ENCODE assay signal across 11 cellular contexts in genomic region chr2:28413896-28414290, GRCh38. TPM values are rescaled to one million over a fixed set of nuclear protein-coding genes. Genes with fewer than 3 reads are reported as not detected.
DNase-seq lines count a peak whose midpoint lies in the region; TF ChIP-seq lines count a peak whose summit lies in the region.
"Had no signal": no experiment of that assay in that cellular context is flagged by ENCODE, and none has a peak within 500 bp of the region (broad histone marks: within the 10 kb centered on the region; RNA-seq: fewer than 3 reads in every experiment).

No MANE protein-coding gene starts in this region.

- no peak overlapping the region for H2BK120ac ChIP-seq in neuronal stem cell (ENCODE audit: low read depth, low read length)

- H4K8ac ChIP-seq in neuronal stem cell (ENCODE audit: low read depth, low read length): no peak overlapping the region

- no peak overlapping the region for H3K23ac ChIP-seq in neuronal stem cell (ENCODE audit: low read depth, low read length, poor library complexity)

- H2AK5ac ChIP-seq in neuronal stem cell (ENCODE audit: low read depth, low read length): no peak overlapping the region

- H3K27ac Mint-ChIP-seq in CD8-positive, alpha-beta memory T cell: peak overlapping the region; percentile 29 to 86 (median 58)
- peak overlapping the region; percentile 26 for H3K27ac Mint-ChIP-seq in HFFc6
- peak overlapping the region; percentile 57 for H3K27ac Mint-ChIP-seq in chondrocyte (ENCODE audit: unreplicated experiment)
- H3K27ac Mint-ChIP-seq in mesothelial cell of epicardium: no peak overlapping the region

- TF ChIP-seq CTCF in HFFc6 (IDR thresholded peaks at IDR 0.05) (no peak), chondrocyte (IDR thresholded peaks at IDR 0.05) (no peak), mesothelial cell of epicardium (IDR thresholded peaks at IDR 0.05; ENCODE audit: unreplicated experiment) (no peak)

- H2BK15ac ChIP-seq in neuronal stem cell (ENCODE audit: low read length): no peak overlapping the region

- H4K91ac ChIP-seq in neuronal stem cell (ENCODE audit: low read depth, low read length, poor library complexity): no peak overlapping the region

- H3K18ac ChIP-seq in neuronal stem cell (ENCODE audit: low read length): peak overlapping the region; percentile 36

- no peaks in the 10 kb centered on the region for H3K27me3 ChIP-seq in CD8-positive, alpha-beta memory T cell (ENCODE audit: insufficient read depth, low read length, poor library complexity, severe bottlenecking)
- H3K27me3 ChIP-seq in neuronal stem cell (ENCODE audit: control insufficient read depth in 3 of 3, insufficient read depth in 3 of 3, low read depth in 1 of 3, low read length in 3 of 3): no peaks in the 10 kb centered on the region

- no peak overlapping the region for H3K4me3 ChIP-seq in CD8-positive, alpha-beta memory T cell (ENCODE audit: low read length)
- no peak overlapping the region for H3K4me3 ChIP-seq in neuronal stem cell (ENCODE audit: low read length in 2 of 2)
- H3K4me3 ChIP-seq: GM12878, thoracic aorta had no signal

- peaks cover 13% of the 10 kb centered on the region for H3K36me3 ChIP-seq in CD8-positive, alpha-beta memory T cell (ENCODE audit: insufficient read depth, low read length)
- H3K36me3 ChIP-seq in neuronal stem cell (replicated peaks in 1 of 2; ENCODE audit: control insufficient read depth in 2 of 2, insufficient read depth in 2 of 2, low read length in 2 of 2): peaks cover 34 to 40% of the 10 kb centered on the region in 2 donors

- CTCF ChIA-PET in CD8-positive, alpha-beta memory T cell (lab: Charles Lee): interaction anchor here (0.9 kb wide), 1 partner anchor 11 kb away, joined by 3 read pairs; no protein-coding TSS in a partner anchor

- no peak for DNase-seq in CD8-positive, alpha-beta memory T cell
- DNase-seq in HFFc6 (no peak), chondrocyte (ENCODE audit: low spot score) (no peak), neuronal stem cell (ENCODE audit: low spot score) (no peak), mesothelial cell of epicardium (ENCODE audit: low spot score in 2 of 2, unreplicated experiment in 2 of 2) (no peak), DMS53 treated with DMSO at 0.1 percent for 48 hours (lab: John Stamatoyannopoulos, UW; ENCODE audit: unreplicated experiment) (no peak), NCI-H446 treated with DMSO at 0.1 percent for 48 hours (lab: John Stamatoyannopoulos, UW) (no peak)
- DNase-seq in activated effector memory CD4-positive, alpha-beta T cell treated with Interleukin-2 at 50 U/mL for 16 hours: no peak
- DNase-seq: effector memory CD4-positive, alpha-beta T cell had no signal

- peak overlapping the region; percentile 3 for H2BK5ac ChIP-seq in neuronal stem cell (ENCODE audit: low read length)

- H3K36me3 Mint-ChIP-seq in CD8-positive, alpha-beta memory T cell: peaks cover 3 to 65% (median 6%) of the 10 kb centered on the region in 3 donors
- H3K36me3 Mint-ChIP-seq in HFFc6 (ENCODE audit: low read depth) (peaks cover 45% of the 10 kb centered on the region), chondrocyte (ENCODE audit: low read depth) (peaks cover 42% of the 10 kb centered on the region), mesothelial cell of epicardium (peaks cover 32% of the 10 kb centered on the region)

- H3K4me3 Mint-ChIP-seq in CD8-positive, alpha-beta memory T cell: peak overlapping the region in 1 of 7 donors; percentile 56
- no peak overlapping the region; the same call in 1 of the 2 replicates for H3K4me3 Mint-ChIP-seq in HFFc6
- H3K4me3 Mint-ChIP-seq in chondrocyte (ENCODE audit: unreplicated experiment): no peak overlapping the region
- H3K4me3 Mint-ChIP-seq in mesothelial cell of epicardium: no peak overlapping the region

- no peak overlapping the region for H3K4ac ChIP-seq in neuronal stem cell (ENCODE audit: low read length)

- no peak overlapping the region for H3K27ac ChIP-seq in CD8-positive, alpha-beta memory T cell (ENCODE audit: low read depth, low read length)
- H3K27ac ChIP-seq in neuronal stem cell (replicated peaks; ENCODE audit: low read length): no peak overlapping the region

- WGBS in neuronal stem cell (ENCODE audit: extremely low coverage in 2 of 2, insufficient read length in 2 of 2, insufficient replicate concordance in 1 of 2), 2 donors: no CpG with 5 or more reads among the region's 7 CpGs

- H3K4me1 Mint-ChIP-seq in CD8-positive, alpha-beta memory T cell: peaks cover 36 to 51% (median 42%) of the 10 kb centered on the region in 3 donors
- H3K4me1 Mint-ChIP-seq in HFFc6 (ENCODE audit: low read depth) (peaks cover 22% of the 10 kb centered on the region), chondrocyte (ENCODE audit: low read depth) (peaks cover 50% of the 10 kb centered on the region), mesothelial cell of epicardium (no peaks in the 10 kb centered on the region)

- peaks cover 33% of the 10 kb centered on the region for H3K4me1 ChIP-seq in CD8-positive, alpha-beta memory T cell (ENCODE audit: insufficient read depth, low read length)
- H3K4me1 ChIP-seq in neuronal stem cell (ENCODE audit: control insufficient read depth in 2 of 2, insufficient read depth in 1 of 2, low read depth in 1 of 2, low read length in 2 of 2): peaks cover 0 to 2% of the 10 kb centered on the region in 2 donors

- H2BK12ac ChIP-seq in neuronal stem cell (ENCODE audit: low read length): no peak overlapping the region

- H3K27me3 Mint-ChIP-seq in CD8-positive, alpha-beta memory T cell: peaks cover 0 to 3% of the 10 kb centered on the region in 2 donors
- H3K27me3 Mint-ChIP-seq in HFFc6 (ENCODE audit: insufficient read depth) (peaks cover 12% of the 10 kb centered on the region), chondrocyte (ENCODE audit: low read depth) (no peaks in the 10 kb centered on the region), mesothelial cell of epicardium (ENCODE audit: low read depth) (no peaks in the 10 kb centered on the region)

- no peak overlapping the region for H3K14ac ChIP-seq in neuronal stem cell (ENCODE audit: low read length)

- no peaks in the 10 kb centered on the region for H3K9me3 ChIP-seq in CD8-positive, alpha-beta memory T cell (ENCODE audit: low read length)
- no peaks in the 10 kb centered on the region for H3K9me3 ChIP-seq in neuronal stem cell (replicated peaks in 1 of 2; ENCODE audit: control insufficient read depth in 2 of 2, insufficient read depth in 1 of 2, low read depth in 1 of 2, low read length in 2 of 2)
- H3K9me3 ChIP-seq: thoracic aorta had no signal

- H3K9ac ChIP-seq in neuronal stem cell (ENCODE audit: low read depth, low read length, poor library complexity): no peak overlapping the region

- POLR2A ChIA-PET in CD8-positive, alpha-beta memory T cell (lab: Charles Lee): interaction anchor here (0.6 kb wide), 1 partner anchor 23 kb away, joined by 3 read pairs; no protein-coding TSS in a partner anchor

- no peaks in the 10 kb centered on the region for H3K79me1 ChIP-seq in neuronal stem cell (ENCODE audit: low read depth, low read length)

- H3K4me2 ChIP-seq in neuronal stem cell (ENCODE audit: insufficient read depth, low read length, poor library complexity, severe bottlenecking): no peak overlapping the region

- peaks cover 0 to 2% (median 0%) of the 10 kb centered on the region in 5 donors for H3K9me3 Mint-ChIP-seq in CD8-positive, alpha-beta memory T cell
- no peaks in the 10 kb centered on the region for H3K9me3 Mint-ChIP-seq in HFFc6
- H3K9me3 Mint-ChIP-seq in chondrocyte (ENCODE audit: low read depth): no peaks in the 10 kb centered on the region
- H3K9me3 Mint-ChIP-seq in mesothelial cell of epicardium: no peaks in the 10 kb centered on the region

- no peak overlapping the region for H2AFZ ChIP-seq in neuronal stem cell (ENCODE audit: low read length)

RNA-seq across cellular contexts. Expression of gene FOSL2, which starts 21.2 kb away (rescaled TPM):
- total RNA-seq in CD8-positive, alpha-beta memory T cell: 10 to 100 TPM; 46.2 to 47.3 TPM
- 14.1 TPM for polyA plus RNA-seq in CD8-positive, alpha-beta memory T cell
- 100 to 1,000 TPM in 5 of 6 experiments, 10 to 100 TPM in 1; 90.1 to 128 (median 116) TPM for total RNA-seq in HFFc6 (2021; fragmentation: NEBNext Ultra II Directional; extraction: Animal tissue kit (Norgen Biotek cat#: 25700))
- total RNA-seq in chondrocyte: 93.0 to 163 TPM (median 156 TPM) in 3 replicates
- polyA plus RNA-seq in neuronal stem cell (2013, experiment 1 of 2): 6.6 TPM
- 6.6 TPM for polyA plus RNA-seq in neuronal stem cell (2013, experiment 2 of 2)
- 60.3 to 62.3 TPM (median 60.5 TPM) in 3 replicates for total RNA-seq in mesothelial cell of epicardium
